Comparison of ENCODE assay signal across 8 cellular contexts in genomic region chr1:162003825-162004205, GRCh38. TPM values are rescaled to one million over a fixed set of nuclear protein-coding genes. Genes with fewer than 3 reads are reported as not detected.
DNase-seq lines count a peak whose midpoint lies in the region; ATAC-seq and TF ChIP-seq lines count a peak whose summit lies in the region.

No MANE protein-coding gene starts in this region.

- no peaks in the 10 kb centered on the region for H4K20me1 ChIP-seq in osteoblast (ENCODE audit: insufficient read depth, low read length)

- peaks cover 4% of the 10 kb centered on the region for H3K27me3 ChIP-seq in osteoblast (ENCODE audit: insufficient read depth, low read length)

- intact Hi-C loops in activated T-helper 2 cell treated with anti-CD3 and anti-CD28 coated beads, Interferon-gamma antibody, Interleukin-2, Interleukin-4, amounts not matched to agents 10 μg/mL and 5 μg/mL and 100 μg/mL, durations not matched to agents 14 hours and 24 hours and 36 hours (cut with micrococcal nuclease) = no loop called here

- H3K36me3 ChIP-seq in osteoblast (ENCODE audit: insufficient read depth, low read length) = no peaks in the 10 kb centered on the region

- H3K27ac ChIP-seq in osteoblast (ENCODE audit: low read depth, low read length) = peak overlapping the region; percentile 89

- H3K27me3 Mint-ChIP-seq in activated T-helper 2 cell treated with anti-CD3 and anti-CD28 coated beads, Interferon-gamma antibody, Interleukin-2, Interleukin-4, amounts not matched to agents 10 μg/mL and 5 μg/mL and 100 μg/mL, durations not matched to agents 14 hours and 24 hours and 36 hours (ENCODE audit: low read depth) = peaks cover 4% of the 10 kb centered on the region

- DNase-seq in DMS53 treated with DMSO at 0.1 percent for 48 hours (lab: John Stamatoyannopoulos, UW; ENCODE audit: unreplicated experiment) (peak; percentile 6), NCI-H69 (lab: John Stamatoyannopoulos, UW) (peak; percentile 77), epidermal melanocyte (ENCODE audit: insufficient read length, low spot score) (peak; percentile 75), osteoblast (ENCODE audit: insufficient read length, low spot score, missing footprints) (peak; percentile 91)
- no peak for DNase-seq in activated T-helper 2 cell treated with anti-CD3 and anti-CD28 coated beads, Interferon-gamma antibody, Interleukin-2, Interleukin-4, amounts not matched to agents 10 μg/mL and 5 μg/mL and 100 μg/mL, durations not matched to agents 14 hours and 24 hours and 36 hours (ENCODE audit: low spot score)
- no peak for DNase-seq in stimulated activated CD4-positive, alpha-beta T cell treated with anti-CD3 and anti-CD28 coated beads, Interleukin-15, amount 100 ng/mL, for 24 hours
- DNase-seq in effector CD4-positive, alpha-beta T cell = no peak

- no peak overlapping the region for H2AFZ ChIP-seq in osteoblast (ENCODE audit: low read length)

- H3K4me1 Mint-ChIP-seq in activated T-helper 2 cell treated with anti-CD3 and anti-CD28 coated beads, Interferon-gamma antibody, Interleukin-2, Interleukin-4, amounts not matched to agents 10 μg/mL and 5 μg/mL and 100 μg/mL, durations not matched to agents 14 hours and 24 hours and 36 hours (ENCODE audit: low read depth) = peaks cover 6% of the 10 kb centered on the region

- no peak overlapping the region for H3K27ac Mint-ChIP-seq in activated T-helper 2 cell treated with anti-CD3 and anti-CD28 coated beads, Interferon-gamma antibody, Interleukin-2, Interleukin-4, amounts not matched to agents 10 μg/mL and 5 μg/mL and 100 μg/mL, durations not matched to agents 14 hours and 24 hours and 36 hours

- no peaks in the 10 kb centered on the region for H3K79me2 ChIP-seq in osteoblast (ENCODE audit: insufficient read depth, low read length)

- no peak overlapping the region for H3K4me3 Mint-ChIP-seq in activated T-helper 2 cell treated with anti-CD3 and anti-CD28 coated beads, Interferon-gamma antibody, Interleukin-2, Interleukin-4, amounts not matched to agents 10 μg/mL and 5 μg/mL and 100 μg/mL, durations not matched to agents 14 hours and 24 hours and 36 hours (ENCODE audit: low read depth)

- peak overlapping the region; percentile 80 for H3K4me2 ChIP-seq in osteoblast (ENCODE audit: insufficient read depth, low read length)

- ATAC-seq in GM18505 (IDR thresholded peaks at IDR 0.05; ENCODE audit: unreplicated experiment) = no peak

- H3K36me3 Mint-ChIP-seq in activated T-helper 2 cell treated with anti-CD3 and anti-CD28 coated beads, Interferon-gamma antibody, Interleukin-2, Interleukin-4, amounts not matched to agents 10 μg/mL and 5 μg/mL and 100 μg/mL, durations not matched to agents 14 hours and 24 hours and 36 hours (ENCODE audit: low read depth) = no peaks in the 10 kb centered on the region

- peaks cover 26% of the 10 kb centered on the region for H3K4me1 ChIP-seq in osteoblast (ENCODE audit: insufficient read depth, low read length)

- TF ChIP-seq CTCF in osteoblast (IDR thresholded peaks at IDR 0.05; ENCODE audit: extremely low read depth, low read depth, low read length) = no peak

- H3K4me3 ChIP-seq in osteoblast (ENCODE audit: insufficient read depth, low read length) = peak overlapping the region; percentile 56

- no peaks in the 10 kb centered on the region for H3K9me3 ChIP-seq in osteoblast (ENCODE audit: low read depth, low read length)

- H3K9me3 Mint-ChIP-seq in activated T-helper 2 cell treated with anti-CD3 and anti-CD28 coated beads, Interferon-gamma antibody, Interleukin-2, Interleukin-4, amounts not matched to agents 10 μg/mL and 5 μg/mL and 100 μg/mL, durations not matched to agents 14 hours and 24 hours and 36 hours = no peaks in the 10 kb centered on the region

- TF ChIP-seq POLR2A in GM18505 (IDR thresholded peaks at IDR 0.05; ENCODE audit: borderline replicate concordance, extremely low read depth, insufficient read depth, insufficient read length) = no peak

RNA-seq across cellular contexts. Expression of gene OLFML2B, which starts 19.9 kb away (rescaled TPM):
- total RNA-seq in osteoblast = 49.9 and 58.9 TPM in 2 replicates
- not detected in 2 replicates for total RNA-seq in activated T-helper 2 cell treated with anti-CD3 and anti-CD28 coated beads, Interferon-gamma antibody, Interleukin-2, Interleukin-4, amounts not matched to agents 10 μg/mL and 5 μg/mL and 100 μg/mL, durations not matched to agents 14 hours and 24 hours and 36 hours

Comparison
In these comparisons a context has a peak if more than half of its experiments do, and no peak if none do; other contexts are left out.
1. DNase-seq: peak in DMS53 treated with DMSO at 0.1 percent for 48 hours (single experiment), NCI-H69 (single experiment), epidermal melanocyte (single experiment) and osteoblast (single experiment); none in activated T-helper 2 cell treated with anti-CD3 and anti-CD28 coated beads, Interferon-gamma antibody, Interleukin-2, Interleukin-4, amounts not matched to agents 10 μg/mL and 5 μg/mL and 100 μg/mL, durations not matched to agents 14 hours and 24 hours and 36 hours (single experiment), stimulated activated CD4-positive, alpha-beta T cell treated with anti-CD3 and anti-CD28 coated beads, Interleukin-15, amount 100 ng/mL, for 24 hours (single experiment) and effector CD4-positive, alpha-beta T cell (single experiment).
2. RNA of gene OLFML2B, which starts 19.9 kb away (total RNA-seq): 49.9 to 58.9 TPM in osteoblast; not detected in activated T-helper 2 cell treated with anti-CD3 and anti-CD28 coated beads, Interferon-gamma antibody, Interleukin-2, Interleukin-4, amounts not matched to agents 10 μg/mL and 5 μg/mL and 100 μg/mL, durations not matched to agents 14 hours and 24 hours and 36 hours; every median in the first group is over 10 times any median in the second.